Comparison of ENCODE assay signal across 8 cellular contexts in genomic region chr6:112043032-112044007, GRCh38. TPM values are rescaled to one million over a fixed set of nuclear protein-coding genes. Genes with fewer than 3 reads are reported as not detected.
DNase-seq lines count a peak whose midpoint lies in the region; ATAC-seq, FAIRE-seq and TF ChIP-seq lines count a peak whose summit lies in the region.

No MANE protein-coding gene starts in this region.

- no peaks in the 10 kb centered on the region for H3K27me3 ChIP-seq in keratinocyte (ENCODE audit: control insufficient read depth, extremely low read depth, insufficient read depth, low read length)

- ATAC-seq in GM19025 (IDR thresholded peaks at IDR 0.05; ENCODE audit: low read depth, unreplicated experiment) (peak; percentile 85), HG03354 (IDR thresholded peaks at IDR 0.05; ENCODE audit: poor library complexity, severe bottlenecking, unreplicated experiment) (peak; percentile 92)

- dilution Hi-C loops in keratinocyte (cut with MboI; ENCODE audit: extremely low pct_ligation_motif_present, low sequenced_read_pairs) = no loop called here

- peak; percentile 72 for DNase-seq in AG09319 (ENCODE audit: extremely low read depth, low read depth)
- peak; percentile 95 for DNase-seq in NCI-H345 treated with DMSO at 0.1 percent for 48 hours (lab: John Stamatoyannopoulos, UW; ENCODE audit: unreplicated experiment)
- peak; percentile 84 for DNase-seq in activated CD4-positive, CD25-positive, alpha-beta regulatory T cell treated with anti-CD3 and anti-CD28 coated beads, Interleukin-2, amount 50 U/mL, for 16 hours (ENCODE audit: low read depth, low spot score)
- DNase-seq in cerebellar cortex (ENCODE audit: low spot score) = peak; percentile 95
- DNase-seq in keratinocyte (ENCODE audit: low read depth, low spot score) = peak; percentile 35
- DNase-seq in stimulated activated CD4-positive, alpha-beta T cell treated with anti-CD3 and anti-CD28 coated beads, Interleukin-12 subunit alpha, Interleukin-12 subunit beta, amount 100 ng/mL, for 48 hours (ENCODE audit: low read depth in 2 of 3, low spot score in 1 of 3) = peak; percentile 86 to 97 (median 87)

- peak; percentile 46 for FAIRE-seq in keratinocyte (lab: Jason Lieb, UNC)

- H3K9ac ChIP-seq in keratinocyte (ENCODE audit: control insufficient read depth, extremely low read depth, insufficient read depth, low read length) = peak overlapping the region; percentile 74

- H3K79me2 ChIP-seq in keratinocyte (ENCODE audit: control insufficient read depth, insufficient read depth, low read length) = no peaks in the 10 kb centered on the region

- H3K36me3 ChIP-seq in keratinocyte (ENCODE audit: control insufficient read depth in 2 of 2, extremely low read depth in 1 of 2, insufficient read depth in 2 of 2, low read length in 2 of 2) = no peaks in the 10 kb centered on the region

- H3K4me1 ChIP-seq in keratinocyte (ENCODE audit: control insufficient read depth, extremely low read depth, insufficient read depth, low read length) = no peaks in the 10 kb centered on the region

- peak overlapping the region; percentile 87 for H3K27ac ChIP-seq in keratinocyte (ENCODE audit: control insufficient read depth, insufficient read depth, low read length)

- H3K9me1 ChIP-seq in keratinocyte (ENCODE audit: control insufficient read depth, extremely low read depth, insufficient read depth, low read length) = no peaks in the 10 kb centered on the region

- H3K4me2 ChIP-seq in keratinocyte (ENCODE audit: control insufficient read depth, extremely low read depth, insufficient read depth, low read depth, low read length) = peak overlapping the region; percentile 80

- TF ChIP-seq CTCF in AG09319 (IDR thresholded peaks at IDR 0.05; ENCODE audit: low read depth, low read length) (peak; percentile 97), keratinocyte (optimal IDR thresholded peaks at IDR 0.05 in 1 of 3, IDR thresholded peaks at IDR 0.05 in 1 of 3, conservative IDR thresholded peaks at IDR 0.05 in 1 of 3; ENCODE audit: extremely low read depth in 1 of 3, insufficient read depth in 2 of 3, low read length in 3 of 3) (peak; percentile 90 to 97 (median 96))

- H3K4me3 ChIP-seq in keratinocyte (ENCODE audit: control insufficient read depth in 2 of 3, extremely low read depth in 1 of 3, insufficient read depth in 2 of 3, low read depth in 1 of 3, low read length in 3 of 3) = peak overlapping the region; percentile 54 to 85 (median 82)

- no peaks in the 10 kb centered on the region for H4K20me1 ChIP-seq in keratinocyte (ENCODE audit: control insufficient read depth, extremely low read depth, insufficient read depth, low read length)

- H2AFZ ChIP-seq in keratinocyte (ENCODE audit: control insufficient read depth, low read length) = peak overlapping the region; percentile 92

- no peaks in the 10 kb centered on the region for H3K9me3 ChIP-seq in keratinocyte (ENCODE audit: control insufficient read depth, low read depth, low read length)

RNA-seq across cellular contexts. Expression of gene CCN6, which starts 10.6 kb away (rescaled TPM):
- 0.46 to 0.90 TPM (median 0.50 TPM) in 3 replicates for polyA plus RNA-seq in keratinocyte
- polyA plus RNA-seq in keratinocyte (2011; ENCODE audit: low read depth) = 1.3 TPM
- 0.31 and 0.43 TPM in 2 replicates for polyA plus RNA-seq in keratinocyte (2011; cell fraction: cytosol; rRNA removed)
- 0.19 and 0.76 TPM in 2 replicates for polyA plus RNA-seq in keratinocyte (2011; cell fraction: nucleus; rRNA removed)
- 0.63 and 0.80 TPM in 2 replicates for polyA plus RNA-seq in keratinocyte (2012; ENCODE audit: low replicate concordance)
- polyA minus RNA-seq in keratinocyte = 0.13 to 0.77 TPM in 2 of 3 replicates, not detected in the other
- not detected for polyA minus RNA-seq in keratinocyte (2011; cell fraction: cytosol; rRNA and poly(A)+ RNA removed)
- polyA minus RNA-seq in keratinocyte (2011; cell fraction: nucleus; rRNA and poly(A)+ RNA removed) = 0.31 TPM in 1 of 2 replicates, not detected in the other

RNA-seq across cellular contexts. Expression of gene TUBE1, which starts 44.0 kb away (rescaled TPM):
- 6.3 to 15.4 TPM (median 11.0 TPM) in 3 replicates for polyA plus RNA-seq in keratinocyte
- polyA plus RNA-seq in keratinocyte (2011; ENCODE audit: low read depth) = 12.8 TPM
- 4.4 and 8.8 TPM in 2 replicates for polyA plus RNA-seq in keratinocyte (2011; cell fraction: cytosol; rRNA removed)
- polyA plus RNA-seq in keratinocyte (2011; cell fraction: nucleus; rRNA removed) = 15.4 and 21.8 TPM in 2 replicates
- polyA plus RNA-seq in keratinocyte (2012; ENCODE audit: low replicate concordance) = 7.8 and 15.5 TPM in 2 replicates
- 3.5 to 7.0 TPM (median 4.2 TPM) in 3 replicates for polyA minus RNA-seq in keratinocyte
- 3.5 TPM for polyA minus RNA-seq in keratinocyte (2011; cell fraction: cytosol; rRNA and poly(A)+ RNA removed)
- 8.7 and 11.1 TPM in 2 replicates for polyA minus RNA-seq in keratinocyte (2011; cell fraction: nucleus; rRNA and poly(A)+ RNA removed)

RNA-seq across cellular contexts. Expression of gene FAM229B, which starts 44.1 kb away (rescaled TPM):
- 8.9 to 15.0 TPM (median 12.1 TPM) in 3 replicates for polyA plus RNA-seq in keratinocyte
- not detected for polyA plus RNA-seq in keratinocyte (2011; ENCODE audit: low read depth)
- polyA plus RNA-seq in keratinocyte (2011; cell fraction: cytosol; rRNA removed) = 15.2 and 19.0 TPM in 2 replicates
- polyA plus RNA-seq in keratinocyte (2011; cell fraction: nucleus; rRNA removed) = 5.0 and 7.8 TPM in 2 replicates
- 4.5 and 11.0 TPM in 2 replicates for polyA plus RNA-seq in keratinocyte (2012; ENCODE audit: low replicate concordance)
- polyA minus RNA-seq in keratinocyte = 3.5 to 4.6 TPM (median 3.5 TPM) in 3 replicates
- not detected for polyA minus RNA-seq in keratinocyte (2011; cell fraction: cytosol; rRNA and poly(A)+ RNA removed)
- polyA minus RNA-seq in keratinocyte (2011; cell fraction: nucleus; rRNA and poly(A)+ RNA removed) = 0.42 and 0.62 TPM in 2 replicates

Comparison
In these comparisons a context has a peak if more than half of its experiments do, and no peak if none do; other contexts are left out.
1. Peak in every context shown above with its lines: DNase-seq, ATAC-seq, H3K4me3 ChIP-seq and H3K27ac ChIP-seq.
2. DNase-seq: peak in every context shown above with its lines; median percentile 95 in NCI-H345 treated with DMSO at 0.1 percent for 48 hours; 95 in cerebellar cortex; 87 in stimulated activated CD4-positive, alpha-beta T cell treated with anti-CD3 and anti-CD28 coated beads, Interleukin-12 subunit alpha, Interleukin-12 subunit beta, amount 100 ng/mL, for 48 hours; 84 in activated CD4-positive, CD25-positive, alpha-beta regulatory T cell treated with anti-CD3 and anti-CD28 coated beads, Interleukin-2, amount 50 U/mL, for 16 hours; 72 in AG09319; 35 in keratinocyte.